Comparison of ENCODE assay signal across 8 cellular contexts in the genomic region with DNA sequence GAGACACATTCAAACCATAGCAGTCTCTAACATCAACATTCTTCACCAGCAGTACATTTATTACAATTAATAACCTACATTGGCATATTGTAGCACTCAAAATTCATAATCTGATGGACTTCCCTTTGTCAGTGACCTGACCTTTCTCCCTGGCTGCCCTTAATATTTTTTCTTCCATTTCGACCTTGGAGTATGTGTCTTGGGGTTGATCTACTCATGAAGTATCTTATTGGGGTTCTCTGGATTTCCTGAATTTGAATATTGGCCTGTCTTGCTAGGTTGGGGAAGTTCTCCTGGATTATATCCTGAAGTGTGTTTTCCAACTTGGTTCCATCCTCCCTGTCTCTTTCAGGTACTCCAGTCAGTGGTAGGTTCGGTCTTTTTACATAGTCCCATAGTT. TPM values are rescaled to one million over a fixed set of nuclear protein-coding genes. Genes with fewer than 3 reads are reported as not detected.
A peak's percentile ranks its signal among the peaks of the same experiment; 100 is the strongest.
DNase-seq lines count a peak whose midpoint lies in the region; ATAC-seq and TF ChIP-seq lines count a peak whose summit lies in the region.
"Not testable (repeated sequence)": the region's sequence is repeated elsewhere in the genome, so short reads cannot be mapped to it uniquely, and the experiment has no call there.

No MANE protein-coding gene starts in this region.

- H3K9me3 Mint-ChIP-seq in activated CD4-positive, alpha-beta T cell treated with anti-CD3 and anti-CD28 coated beads, Interleukin-2, amount 10 ng/mL, durations not matched to agents 24 days and 14 days; activated T-helper 1 cell treated with anti-CD3 and anti-CD28 coated beads, Interleukin-12 subunit alpha, Interleukin-12 subunit beta, Interleukin-2, Interleukin-4 antibody, amounts not matched to agents 30 ng/mL and 10 ng/mL and 1 ng/mL, durations not matched to agents 14 hours and 24 hours and 36 hours; activated naive CD8-positive, alpha-beta T cell treated with anti-CD3 and anti-CD28 coated beads, Interleukin-2, amount 50 U/mL, for 24 hours; naive thymus-derived CD4-positive, alpha-beta T cell: not testable (repeated sequence)

- not testable (repeated sequence) for H3K27me3 ChIP-seq in BLaER1 treated with 17β-estradiol and CSF1 and Interleukin-3, amounts not matched to agents 10 nM and 100 nM; naive thymus-derived CD4-positive, alpha-beta T cell (ENCODE audit: control insufficient read depth in 2 of 2, insufficient read depth in 2 of 2, low read length in 2 of 2); stomach

- POLR2A ChIA-PET in OCI-LY7 (lab: Charles Lee) = interaction anchor here (0.6 to 2.3 kb wide), 21 partner anchors 11 to 528 kb away, joined by 3 to 21 read pairs (median 4); no protein-coding TSS in a partner anchor
- POLR2A ChIA-PET in naive thymus-derived CD4-positive, alpha-beta T cell (lab: Charles Lee) = interaction anchor here (0.7 to 20.5 kb wide), 9 partner anchors 11 to 122 kb away, joined by 3 to 686 read pairs (median 8); partner anchors contain the start of gene CLEC2D

- H3K4me1 Mint-ChIP-seq in activated CD4-positive, alpha-beta T cell treated with anti-CD3 and anti-CD28 coated beads, Interleukin-2, amount 10 ng/mL, durations not matched to agents 24 days and 14 days = peaks cover 57% of the 10 kb centered on the region
- H3K4me1 Mint-ChIP-seq in activated T-helper 1 cell treated with anti-CD3 and anti-CD28 coated beads, Interleukin-12 subunit alpha, Interleukin-12 subunit beta, Interleukin-2, Interleukin-4 antibody, amounts not matched to agents 30 ng/mL and 10 ng/mL and 1 ng/mL, durations not matched to agents 14 hours and 24 hours and 36 hours (ENCODE audit: low read depth) = peaks cover 73% of the 10 kb centered on the region
- peaks cover 66% of the 10 kb centered on the region for H3K4me1 Mint-ChIP-seq in activated naive CD8-positive, alpha-beta T cell treated with anti-CD3 and anti-CD28 coated beads, Interleukin-2, amount 50 U/mL, for 24 hours
- peaks cover 41 to 80% (median 69%) of the 10 kb centered on the region in 7 donors for H3K4me1 Mint-ChIP-seq in naive thymus-derived CD4-positive, alpha-beta T cell

- H3K4me1 ChIP-seq in BLaER1 treated with 17β-estradiol and CSF1 and Interleukin-3, amounts not matched to agents 10 nM and 100 nM = peaks cover 61 to 72% (median 69%) of the 10 kb centered on the region in 10 experiments
- peaks cover 99% of the 10 kb centered on the region for H3K4me1 ChIP-seq in OCI-LY7 (ENCODE audit: insufficient read depth, low read length, poor library complexity, severe bottlenecking)
- peaks cover 33 to 42% of the 10 kb centered on the region in 2 donors for H3K4me1 ChIP-seq in naive thymus-derived CD4-positive, alpha-beta T cell (ENCODE audit: control insufficient read depth in 2 of 2, insufficient read depth in 2 of 2, low read length in 2 of 2)
- peaks cover 8 to 22% (median 9%) of the 10 kb centered on the region in 4 donors for H3K4me1 ChIP-seq in stomach

- ATAC-seq in activated naive CD8-positive, alpha-beta T cell treated with anti-CD3 and anti-CD28 coated beads, Interleukin-2, amount 50 U/mL, for 24 hours; naive thymus-derived CD4-positive, alpha-beta T cell: not testable (repeated sequence)

- TF ChIP-seq POLR2A in stomach (IDR thresholded peaks at IDR 0.05) = not testable (repeated sequence)

- H3K9me3 ChIP-seq in BLaER1 treated with 17β-estradiol and CSF1 and Interleukin-3, amounts not matched to agents 10 nM and 100 nM (replicated peaks in 1 of 11) = peaks cover 0 to 50% (median 34%) of the 10 kb centered on the region in 11 experiments; a peak in 20 of 22 replicates
- peaks cover 16% of the 10 kb centered on the region for H3K9me3 ChIP-seq in OCI-LY7 (ENCODE audit: low read length)
- not testable (repeated sequence) for H3K9me3 ChIP-seq in naive thymus-derived CD4-positive, alpha-beta T cell (ENCODE audit: control insufficient read depth in 2 of 3, low read length in 3 of 3); stomach

- H3K36me3 Mint-ChIP-seq in activated CD4-positive, alpha-beta T cell treated with anti-CD3 and anti-CD28 coated beads, Interleukin-2, amount 10 ng/mL, durations not matched to agents 24 days and 14 days (ENCODE audit: low read depth) = peaks cover 78% of the 10 kb centered on the region
- H3K36me3 Mint-ChIP-seq in activated T-helper 1 cell treated with anti-CD3 and anti-CD28 coated beads, Interleukin-12 subunit alpha, Interleukin-12 subunit beta, Interleukin-2, Interleukin-4 antibody, amounts not matched to agents 30 ng/mL and 10 ng/mL and 1 ng/mL, durations not matched to agents 14 hours and 24 hours and 36 hours (ENCODE audit: low read depth) = peaks cover 69% of the 10 kb centered on the region
- peaks cover 75% of the 10 kb centered on the region for H3K36me3 Mint-ChIP-seq in activated naive CD8-positive, alpha-beta T cell treated with anti-CD3 and anti-CD28 coated beads, Interleukin-2, amount 50 U/mL, for 24 hours (ENCODE audit: low read depth)
- H3K36me3 Mint-ChIP-seq in naive thymus-derived CD4-positive, alpha-beta T cell = peaks cover 8 to 77% (median 53%) of the 10 kb centered on the region in 5 donors

- peaks cover 15 to 44% (median 33%) of the 10 kb centered on the region in 11 experiments; a peak in 20 of 22 replicates for H3K36me3 ChIP-seq in BLaER1 treated with 17β-estradiol and CSF1 and Interleukin-3, amounts not matched to agents 10 nM and 100 nM
- H3K36me3 ChIP-seq in OCI-LY7 (ENCODE audit: insufficient read depth, low read length) = peaks cover 57% of the 10 kb centered on the region
- not testable (repeated sequence) for H3K36me3 ChIP-seq in naive thymus-derived CD4-positive, alpha-beta T cell (ENCODE audit: control insufficient read depth in 2 of 3, insufficient read depth in 3 of 3, low read length in 3 of 3); stomach

- DNase-seq in GM12865 (ENCODE audit: low read depth); OCI-LY7 (ENCODE audit: low spot score); activated T-helper 1 cell treated with anti-CD3 and anti-CD28 coated beads, Interleukin-12 subunit alpha, Interleukin-12 subunit beta, Interleukin-2, Interleukin-4 antibody, amounts not matched to agents 30 ng/mL and 10 ng/mL and 1 ng/mL, durations not matched to agents 14 hours and 24 hours and 36 hours (ENCODE audit: low spot score); activated naive CD8-positive, alpha-beta T cell treated with anti-CD3 and anti-CD28 coated beads, Interleukin-2, amount 50 U/mL, for 24 hours; naive thymus-derived CD4-positive, alpha-beta T cell; stomach: not testable (repeated sequence)
- peak; percentile 56 for DNase-seq in activated CD4-positive, alpha-beta T cell treated with anti-CD3 and anti-CD28 coated beads, Interleukin-2, amount 10 ng/mL, durations not matched to agents 24 days and 14 days

- TF ChIP-seq CTCF in GM12865 (IDR thresholded peaks at IDR 0.05; ENCODE audit: insufficient read depth, low read depth, low read length, missing control alignments); OCI-LY7 (conservative IDR thresholded peaks at IDR 0.05; ENCODE audit: low read length); stomach (IDR thresholded peaks at IDR 0.05): not testable (repeated sequence)

- H3K4me2 ChIP-seq in BLaER1 treated with 17β-estradiol and CSF1 and Interleukin-3, amounts not matched to agents 10 nM and 100 nM = peak overlapping the region; percentile 67 to 90 (median 79); a peak in 20 of 22 replicates
- H3K4me2 ChIP-seq in OCI-LY7 (ENCODE audit: low read length) = peak overlapping the region; percentile 91

- not testable (repeated sequence) for TF ChIP-seq EP300 in stomach (IDR thresholded peaks at IDR 0.05)

- H3K9ac ChIP-seq in BLaER1 treated with 17β-estradiol and CSF1 and Interleukin-3, amounts not matched to agents 10 nM and 100 nM = peak overlapping the region in 3 of 11 experiments; percentile 55 to 62 (median 59); a peak in 3 of 22 replicates

- not testable (repeated sequence) for H3K9me2 ChIP-seq in OCI-LY7 (ENCODE audit: insufficient read depth, low read length)

- peak overlapping the region in 9 of 11 experiments; percentile 41 to 77 (median 68); a peak in 9 of 22 replicates for H3K27ac ChIP-seq in BLaER1 treated with 17β-estradiol and CSF1 and Interleukin-3, amounts not matched to agents 10 nM and 100 nM
- peak overlapping the region; percentile 87 for H3K27ac ChIP-seq in OCI-LY7 (ENCODE audit: low read depth, low read length, poor library complexity, severe bottlenecking)
- H3K27ac ChIP-seq in naive thymus-derived CD4-positive, alpha-beta T cell (ENCODE audit: low read depth, low read length) = peak overlapping the region; percentile 83
- H3K27ac ChIP-seq in stomach = peak overlapping the region in 3 of 5 donors; percentile 17 to 68 (median 40)

- CTCF ChIA-PET in OCI-LY7 (lab: Charles Lee; ENCODE audit: unreplicated experiment) = not testable (repeated sequence)
- CTCF ChIA-PET in naive thymus-derived CD4-positive, alpha-beta T cell (lab: Charles Lee) = interaction anchor here (0.6 to 1.6 kb wide), 6 partner anchors 18 to 329 kb away, joined by 3 to 5 read pairs (median 4); no protein-coding TSS in a partner anchor

- not testable (repeated sequence) for BruUV-seq in OCI-LY7 (replicated peaks; lab: Mats Ljungman, UMichigan)

- H2AFZ ChIP-seq in OCI-LY7 (ENCODE audit: low read length) = not testable (repeated sequence)

- H4K20me1 ChIP-seq in BLaER1 treated with 17β-estradiol and CSF1 and Interleukin-3, amounts not matched to agents 10 nM and 100 nM; OCI-LY7 (ENCODE audit: insufficient read depth, low read length): not testable (repeated sequence)

- intact Hi-C loops in OCI-LY7 (cut with micrococcal nuclease; ENCODE audit: unreplicated experiment) = loop anchor here (1.0 kb wide), 1 partner anchor 38 kb away; no protein-coding TSS in a partner anchor
- intact Hi-C loops in activated CD4-positive, alpha-beta T cell treated with anti-CD3 and anti-CD28 coated beads, Interleukin-2, amount 10 ng/mL, durations not matched to agents 24 days and 14 days (cut with micrococcal nuclease); activated T-helper 1 cell treated with anti-CD3 and anti-CD28 coated beads, Interleukin-12 subunit alpha, Interleukin-12 subunit beta, Interleukin-2, Interleukin-4 antibody, amounts not matched to agents 30 ng/mL and 10 ng/mL and 1 ng/mL, durations not matched to agents 14 hours and 24 hours and 36 hours (cut with micrococcal nuclease); stomach (cut with DNase I; ENCODE audit: low total_unique reads): not testable (repeated sequence)
- intact Hi-C loops in naive thymus-derived CD4-positive, alpha-beta T cell (cut with micrococcal nuclease) = loop anchor here in 1 of 2 donors (2.0 kb wide), 1 partner anchor 14 kb away; no protein-coding TSS in a partner anchor

- peaks cover 95% of the 10 kb centered on the region for H3K79me2 ChIP-seq in OCI-LY7 (ENCODE audit: insufficient read depth, low read depth, low read length)

- not testable (repeated sequence) for H3K27me3 Mint-ChIP-seq in activated CD4-positive, alpha-beta T cell treated with anti-CD3 and anti-CD28 coated beads, Interleukin-2, amount 10 ng/mL, durations not matched to agents 24 days and 14 days; activated T-helper 1 cell treated with anti-CD3 and anti-CD28 coated beads, Interleukin-12 subunit alpha, Interleukin-12 subunit beta, Interleukin-2, Interleukin-4 antibody, amounts not matched to agents 30 ng/mL and 10 ng/mL and 1 ng/mL, durations not matched to agents 14 hours and 24 hours and 36 hours (ENCODE audit: insufficient read depth); activated naive CD8-positive, alpha-beta T cell treated with anti-CD3 and anti-CD28 coated beads, Interleukin-2, amount 50 U/mL, for 24 hours; naive thymus-derived CD4-positive, alpha-beta T cell

- peak overlapping the region; percentile 89 for H3K4me3 Mint-ChIP-seq in activated CD4-positive, alpha-beta T cell treated with anti-CD3 and anti-CD28 coated beads, Interleukin-2, amount 10 ng/mL, durations not matched to agents 24 days and 14 days
- peak overlapping the region; percentile 90 for H3K4me3 Mint-ChIP-seq in activated T-helper 1 cell treated with anti-CD3 and anti-CD28 coated beads, Interleukin-12 subunit alpha, Interleukin-12 subunit beta, Interleukin-2, Interleukin-4 antibody, amounts not matched to agents 30 ng/mL and 10 ng/mL and 1 ng/mL, durations not matched to agents 14 hours and 24 hours and 36 hours
- H3K4me3 Mint-ChIP-seq in activated naive CD8-positive, alpha-beta T cell treated with anti-CD3 and anti-CD28 coated beads, Interleukin-2, amount 50 U/mL, for 24 hours = peak overlapping the region; percentile 91
- H3K4me3 Mint-ChIP-seq in naive thymus-derived CD4-positive, alpha-beta T cell = peak overlapping the region; percentile 89 to 99 (median 92)

- peak overlapping the region; percentile 97 for H3K27ac Mint-ChIP-seq in activated CD4-positive, alpha-beta T cell treated with anti-CD3 and anti-CD28 coated beads, Interleukin-2, amount 10 ng/mL, durations not matched to agents 24 days and 14 days
- H3K27ac Mint-ChIP-seq in activated T-helper 1 cell treated with anti-CD3 and anti-CD28 coated beads, Interleukin-12 subunit alpha, Interleukin-12 subunit beta, Interleukin-2, Interleukin-4 antibody, amounts not matched to agents 30 ng/mL and 10 ng/mL and 1 ng/mL, durations not matched to agents 14 hours and 24 hours and 36 hours = peak overlapping the region; percentile 97
- H3K27ac Mint-ChIP-seq in activated naive CD8-positive, alpha-beta T cell treated with anti-CD3 and anti-CD28 coated beads, Interleukin-2, amount 50 U/mL, for 24 hours = peak overlapping the region; percentile 99
- peak overlapping the region; percentile 90 to 99 (median 95) for H3K27ac Mint-ChIP-seq in naive thymus-derived CD4-positive, alpha-beta T cell

- peak overlapping the region in 7 of 10 experiments; percentile 13 to 59 (median 55); a peak in 10 of 20 replicates for H3K4me3 ChIP-seq in BLaER1 treated with 17β-estradiol and CSF1 and Interleukin-3, amounts not matched to agents 10 nM and 100 nM
- H3K4me3 ChIP-seq in GM12865 (ENCODE audit: low read depth, low read length) (peak overlapping the region; percentile 57), OCI-LY7 (ENCODE audit: low read depth, low read length, poor library complexity, severe bottlenecking) (peak overlapping the region; percentile 68)
- H3K4me3 ChIP-seq in naive thymus-derived CD4-positive, alpha-beta T cell (ENCODE audit: low read length) = peak overlapping the region; percentile 80
- not testable (repeated sequence) for H3K4me3 ChIP-seq in stomach

- 82 to 89% (median 88%) methylated on average over 2 of the region's 2 CpGs for WGBS in stomach, 5 donors

RNA-seq across cellular contexts. Expression of gene CLEC2D, which starts 2.8 kb away (rescaled TPM):
- 56.9 and 59.6 TPM in 2 replicates for total RNA-seq in OCI-LY7 (2014; rRNA removed; shearing (Covaris generic))
- 146 and 177 TPM in 2 replicates for total RNA-seq in OCI-LY7 (2022)
- total RNA-seq in activated CD4-positive, alpha-beta T cell treated with anti-CD3 and anti-CD28 coated beads, Interleukin-2, amount 10 ng/mL, durations not matched to agents 24 days and 14 days = 386 and 391 TPM in 2 replicates
- 371 and 395 TPM in 2 replicates for total RNA-seq in activated T-helper 1 cell treated with anti-CD3 and anti-CD28 coated beads, Interleukin-12 subunit alpha, Interleukin-12 subunit beta, Interleukin-2, Interleukin-4 antibody, amounts not matched to agents 30 ng/mL and 10 ng/mL and 1 ng/mL, durations not matched to agents 14 hours and 24 hours and 36 hours
- 100 to 1,000 TPM; 182 to 378 (median 327) TPM for total RNA-seq in naive thymus-derived CD4-positive, alpha-beta T cell
- 100 to 1,000 TPM; 319 to 323 TPM for polyA plus RNA-seq in naive thymus-derived CD4-positive, alpha-beta T cell
- 10 to 100 TPM in 4 of 5 donors, not detected in 1; 21.1 to 90.2 (median 32.0) TPM for total RNA-seq in stomach
- polyA plus RNA-seq in stomach = 1 to 10 TPM; 2.2 to 6.4 (median 5.1) TPM
